In genomic region chr5:51816427-51816826, GRCh38 we compare ENCODE assay signal across 21 cellular contexts.
DNase-seq lines count a peak whose midpoint lies in the region; ATAC-seq and TF ChIP-seq lines count a peak whose summit lies in the region.
"Had no signal": no experiment of that assay in that cellular context is flagged by ENCODE, and none has a peak within 500 bp of the region (broad histone marks: within the 10 kb centered on the region; RNA-seq: fewer than 3 reads in every experiment).

No MANE protein-coding gene starts in this region.

- H4K20me1 ChIP-seq in Loucy (ENCODE audit: insufficient read depth, low read length, poor library complexity, severe bottlenecking) = no peaks in the 10 kb centered on the region
- H4K20me1 ChIP-seq: BLaER1 treated with 17β-estradiol and CSF1 and Interleukin-3, amounts not matched to agents 10 nM and 100 nM had no signal

- no peak for TF ChIP-seq CTCF in Loucy (conservative IDR thresholded peaks at IDR 0.05; ENCODE audit: low read length)
- TF ChIP-seq CTCF in RWPE2 (IDR thresholded peaks at IDR 0.05; ENCODE audit: poor library complexity, severe bottlenecking) = no peak

- H3K4me3 ChIP-seq in Loucy (ENCODE audit: low read length, poor library complexity, severe bottlenecking) (no peak overlapping the region), RWPE2 (ENCODE audit: severe bottlenecking) (no peak overlapping the region)
- H3K4me3 ChIP-seq: A549; BLaER1 treated with 17β-estradiol and CSF1 and Interleukin-3, amounts not matched to agents 10 nM and 100 nM; GM23248 had no signal

- ATAC-seq in RWPE2 (ENCODE audit: low read depth) (peak; percentile 83), GM19455 (IDR thresholded peaks at IDR 0.05; ENCODE audit: unreplicated experiment) (no peak)
- ATAC-seq: A549 had no signal

- no peaks in the 10 kb centered on the region for H3K27me3 ChIP-seq in Loucy (ENCODE audit: insufficient read depth, low read length, poor library complexity, severe bottlenecking)
- H3K27me3 ChIP-seq in RWPE2 (ENCODE audit: insufficient read depth, poor library complexity, severe bottlenecking) = no peaks in the 10 kb centered on the region
- H3K27me3 ChIP-seq: BE2C; BLaER1 treated with 17β-estradiol and CSF1 and Interleukin-3, amounts not matched to agents 10 nM and 100 nM had no signal

- H3K36me3 ChIP-seq in Loucy (ENCODE audit: insufficient read depth, low read length) (no peaks in the 10 kb centered on the region), RWPE2 (ENCODE audit: low read depth) (no peaks in the 10 kb centered on the region)
- H3K36me3 ChIP-seq: BE2C; BLaER1 treated with 17β-estradiol and CSF1 and Interleukin-3, amounts not matched to agents 10 nM and 100 nM had no signal

- DNase-seq in RWPE2 (ENCODE audit: low spot score) (no peak), epithelial cell of prostate (ENCODE audit: low read depth, low spot score) (no peak), dermis blood vessel endothelial cell (no peak), T-helper 1 cell (no peak)
- DNase-seq: 8988T; ACHN; AML-193; BE2C; CD4-positive, alpha-beta T cell; CD8-positive, alpha-beta memory T cell; DMS 273 treated with DMSO at 0.1 percent for 48 hours; DMS79; EL; GDM1; GM23248; H7; HCEC 1CT had no signal

- peak overlapping the region; percentile 43 for H3K27ac ChIP-seq in RWPE2 (ENCODE audit: poor library complexity, severe bottlenecking)
- peak overlapping the region; percentile 70 for H3K27ac ChIP-seq in epithelial cell of prostate
- H3K27ac ChIP-seq: A549; BLaER1 treated with 17β-estradiol and CSF1 and Interleukin-3, amounts not matched to agents 10 nM and 100 nM; GM23248 had no signal

- H3K9me3 ChIP-seq in Loucy (ENCODE audit: insufficient read depth, low read depth, low read length) (no peaks in the 10 kb centered on the region), RWPE2 (ENCODE audit: severe bottlenecking) (no peaks in the 10 kb centered on the region)
- H3K9me3 ChIP-seq: A549; BE2C; BLaER1 treated with 17β-estradiol and CSF1 and Interleukin-3, amounts not matched to agents 10 nM and 100 nM had no signal

- H3K4me1 ChIP-seq in Loucy (ENCODE audit: insufficient read depth, low read length, poor library complexity, severe bottlenecking) (peaks cover 42% of the 10 kb centered on the region), RWPE2 (ENCODE audit: insufficient read depth, poor library complexity, severe bottlenecking) (peaks cover 36% of the 10 kb centered on the region)
- H3K4me1 ChIP-seq: A549; BLaER1 treated with 17β-estradiol and CSF1 and Interleukin-3, amounts not matched to agents 10 nM and 100 nM had no signal

- H3K9me2 ChIP-seq in Loucy (replicated peaks; ENCODE audit: low read depth, low read length) = no peaks in the 10 kb centered on the region

- no peak overlapping the region for H3K9ac ChIP-seq in Loucy (ENCODE audit: low read depth, low read length, poor library complexity, severe bottlenecking)
- H3K9ac ChIP-seq: BLaER1 treated with 17β-estradiol and CSF1 and Interleukin-3, amounts not matched to agents 10 nM and 100 nM; GM23248 had no signal

- no peaks in the 10 kb centered on the region for H3K79me2 ChIP-seq in Loucy (ENCODE audit: insufficient read depth, low read length)

- peak overlapping the region; percentile 42 for H2AFZ ChIP-seq in Loucy (ENCODE audit: low read length)
- H2AFZ ChIP-seq: GM23248 had no signal

- H3F3A ChIP-seq in Loucy (ENCODE audit: low read depth) = peaks cover 6% of the 10 kb centered on the region

- no peak overlapping the region for H3K4me2 ChIP-seq in Loucy (ENCODE audit: low read depth, low read length, poor library complexity, severe bottlenecking)
- H3K4me2 ChIP-seq: A549; BLaER1 treated with 17β-estradiol and CSF1 and Interleukin-3, amounts not matched to agents 10 nM and 100 nM had no signal
